In genomic region chr18:77248873-77249582, GRCh38 we compare ENCODE assay signal across 9 cellular contexts. TPM values are rescaled to one million over a fixed set of nuclear protein-coding genes. Genes with fewer than 3 reads are reported as not detected.
DNase-seq lines count a peak whose midpoint lies in the region; ATAC-seq lines count a peak whose summit lies in the region.
"Had no signal": no experiment of that assay in that cellular context is flagged by ENCODE, and none has a peak within 500 bp of the region (broad histone marks: within the 10 kb centered on the region; RNA-seq: fewer than 3 reads in every experiment).

No MANE protein-coding gene starts in this region.

- peaks cover 10% of the 10 kb centered on the region for H3K4me1 Mint-ChIP-seq in activated naive CD8-positive, alpha-beta T cell treated with anti-CD3 and anti-CD28 coated beads for 36 hours
- H3K4me1 Mint-ChIP-seq in stimulated activated memory B cell treated with anti-CD40 and anti-IgM and Interleukin-4, amounts not matched to agents 10 μg/mL and 1 μg/mL and 100 μg/mL, for 72 hours = no peaks in the 10 kb centered on the region

- H3K36me3 Mint-ChIP-seq in activated naive CD8-positive, alpha-beta T cell treated with anti-CD3 and anti-CD28 coated beads for 36 hours = peaks cover 1% of the 10 kb centered on the region
- no peaks in the 10 kb centered on the region for H3K36me3 Mint-ChIP-seq in stimulated activated memory B cell treated with anti-CD40 and anti-IgM and Interleukin-4, amounts not matched to agents 10 μg/mL and 1 μg/mL and 100 μg/mL, for 72 hours

- no peak overlapping the region for H3K27ac ChIP-seq in iPS-20b (ENCODE audit: low read length)

- DNase-seq in NCI-H2107 treated with DMSO at 0.1 percent for 48 hours (lab: John Stamatoyannopoulos, UW; ENCODE audit: unreplicated experiment) (peak; percentile 68), NCI-H2107 (lab: John Stamatoyannopoulos, UW) (no peak), NCI-H1105 treated with DMSO at 0.1 percent for 48 hours (lab: John Stamatoyannopoulos, UW) (no peak), Kasumi-1 (lab: John Stamatoyannopoulos, UW) (no peak)
- no peak for DNase-seq in activated naive CD8-positive, alpha-beta T cell treated with anti-CD3 and anti-CD28 coated beads for 36 hours

- no peak overlapping the region for H3K9ac ChIP-seq in iPS-20b (ENCODE audit: low read depth, low read length)

- H3K36me3 ChIP-seq in iPS-20b (ENCODE audit: insufficient read depth, low read depth, low read length) = no peaks in the 10 kb centered on the region

- H3K27ac Mint-ChIP-seq in activated naive CD8-positive, alpha-beta T cell treated with anti-CD3 and anti-CD28 coated beads for 36 hours = no peak overlapping the region
- H3K27ac Mint-ChIP-seq in stimulated activated memory B cell treated with anti-CD40 and anti-IgM and Interleukin-4, amounts not matched to agents 10 μg/mL and 1 μg/mL and 100 μg/mL, for 72 hours = no peak overlapping the region

- peaks cover 65% of the 10 kb centered on the region for H3K27me3 Mint-ChIP-seq in activated naive CD8-positive, alpha-beta T cell treated with anti-CD3 and anti-CD28 coated beads for 36 hours
- H3K27me3 Mint-ChIP-seq in stimulated activated memory B cell treated with anti-CD40 and anti-IgM and Interleukin-4, amounts not matched to agents 10 μg/mL and 1 μg/mL and 100 μg/mL, for 72 hours = peaks cover 72% of the 10 kb centered on the region

- H3K9me3 ChIP-seq in iPS-20b (ENCODE audit: insufficient read depth, low read depth, low read length) = no peaks in the 10 kb centered on the region

- H3K27me3 ChIP-seq in iPS-20b (ENCODE audit: insufficient read depth, low read length) = peaks cover 73% of the 10 kb centered on the region

- H3K4me3 Mint-ChIP-seq in activated naive CD8-positive, alpha-beta T cell treated with anti-CD3 and anti-CD28 coated beads for 36 hours = peak overlapping the region; percentile 59
- peak overlapping the region; percentile 2 for H3K4me3 Mint-ChIP-seq in stimulated activated memory B cell treated with anti-CD40 and anti-IgM and Interleukin-4, amounts not matched to agents 10 μg/mL and 1 μg/mL and 100 μg/mL, for 72 hours

- H3K4me3 ChIP-seq in iPS-20b (ENCODE audit: low read length) = peak overlapping the region; percentile 78

- peaks cover under 1% of the 10 kb centered on the region for H3K4me1 ChIP-seq in iPS-20b (ENCODE audit: insufficient read depth, low read length)

- no peak for ATAC-seq in stimulated activated memory B cell treated with anti-CD40 and anti-IgM and Interleukin-4, amounts not matched to agents 10 μg/mL and 1 μg/mL and 100 μg/mL, for 72 hours
- no peak for ATAC-seq in HG03280 (IDR thresholded peaks at IDR 0.05; ENCODE audit: unreplicated experiment)
- ATAC-seq: Right ventricle myocardium inferior had no signal

- H3K9me3 Mint-ChIP-seq in activated naive CD8-positive, alpha-beta T cell treated with anti-CD3 and anti-CD28 coated beads for 36 hours = peaks cover 10% of the 10 kb centered on the region
- H3K9me3 Mint-ChIP-seq in stimulated activated memory B cell treated with anti-CD40 and anti-IgM and Interleukin-4, amounts not matched to agents 10 μg/mL and 1 μg/mL and 100 μg/mL, for 72 hours = peaks cover 4% of the 10 kb centered on the region

RNA-seq across cellular contexts. Expression of gene GALR1, which starts 0.6 kb away (rescaled TPM):
- total RNA-seq in activated naive CD8-positive, alpha-beta T cell treated with anti-CD3 and anti-CD28 coated beads for 36 hours = not detected
- total RNA-seq: Right ventricle myocardium inferior had no signal
